Comparison of ENCODE assay signal across 12 cellular contexts in the genomic region with DNA sequence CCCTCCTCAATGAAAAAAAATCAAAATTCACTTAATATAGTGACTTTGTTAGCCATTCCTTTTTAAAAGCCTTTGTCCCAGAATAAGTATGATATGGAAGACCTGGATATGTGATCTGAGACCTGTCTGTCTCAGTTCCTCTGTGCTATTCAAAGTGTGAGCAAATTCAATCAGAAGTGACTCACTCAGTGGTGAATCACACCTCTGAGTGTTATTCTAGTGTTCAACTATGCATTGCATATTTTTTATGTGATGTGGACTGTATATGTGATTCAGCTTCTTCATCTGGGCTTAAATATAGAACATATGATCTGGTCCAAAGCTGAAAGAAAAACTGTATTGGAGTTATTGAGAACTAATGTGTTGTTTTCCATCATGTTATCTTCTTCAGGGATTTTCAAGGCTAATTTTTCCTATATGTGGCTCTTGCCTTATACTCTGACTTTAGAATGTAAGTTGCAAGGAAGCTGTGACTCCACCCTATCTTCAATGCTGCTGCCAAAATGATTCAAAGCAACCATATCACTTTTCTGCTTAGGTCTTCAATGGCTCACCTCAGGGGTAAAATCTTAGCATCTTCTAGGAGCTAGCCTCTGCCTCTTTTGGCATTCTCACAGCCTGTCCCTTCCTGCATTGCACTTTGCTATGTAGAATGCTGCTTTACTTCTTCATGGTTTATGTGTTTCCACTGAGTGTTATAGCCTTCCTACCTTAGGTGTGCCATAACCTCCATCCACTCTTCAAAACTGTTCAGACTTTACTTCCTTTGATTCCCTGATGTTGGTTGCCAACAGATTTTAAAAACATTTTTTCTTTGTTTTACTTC.
DNase-seq lines count a peak whose midpoint lies in the region; ATAC-seq, FAIRE-seq and TF ChIP-seq lines count a peak whose summit lies in the region.
"Had no signal": no experiment of that assay in that cellular context is flagged by ENCODE, and none has a peak within 500 bp of the region (broad histone marks: within the 10 kb centered on the region; RNA-seq: fewer than 3 reads in every experiment).

No MANE protein-coding gene starts in this region.

- no peak for ATAC-seq in activated CD8-positive, alpha-beta memory T cell treated with anti-CD3 and anti-CD28 coated beads, Interleukin-2, amount 10 ng/mL, durations not matched to agents 7 days and 5 days

- no peak for TF ChIP-seq CTCF in GM12865 (IDR thresholded peaks at IDR 0.05; ENCODE audit: insufficient read depth, low read depth, low read length, missing control alignments)
- TF ChIP-seq CTCF in bronchial epithelial cell (IDR thresholded peaks at IDR 0.05; ENCODE audit: insufficient read depth, low read length, severe bottlenecking): no peak
- TF ChIP-seq CTCF in osteocyte (IDR thresholded peaks at IDR 0.05): no peak
- TF ChIP-seq CTCF in esophagus muscularis mucosa (IDR thresholded peaks at IDR 0.05): no peak

- no peaks in the 10 kb centered on the region for H3K9me3 Mint-ChIP-seq in osteocyte (ENCODE audit: unreplicated experiment)
- H3K9me3 Mint-ChIP-seq in activated CD8-positive, alpha-beta memory T cell treated with anti-CD3 and anti-CD28 coated beads, Interleukin-2, amount 10 ng/mL, durations not matched to agents 7 days and 5 days (ENCODE audit: low read depth): no peaks in the 10 kb centered on the region

- H3K4me1 ChIP-seq in esophagus muscularis mucosa: peaks cover 0 to 22% (median 12%) of the 10 kb centered on the region in 4 donors

- no peak for TF ChIP-seq POLR2A in esophagus muscularis mucosa (IDR thresholded peaks at IDR 0.05; ENCODE audit: low read depth)

- intact Hi-C loops in esophagus muscularis mucosa (cut with DNase I): loop anchor here (5.0 kb wide), 1 partner anchor 712 kb away; no protein-coding TSS in a partner anchor

- DNase-seq in GM12865 (ENCODE audit: low read depth) (peak; percentile 21), HPDE6-E6E7 (ENCODE audit: extremely low spot score) (peak; percentile 55), bronchial epithelial cell (ENCODE audit: low read depth) (peak; percentile 98), osteocyte (ENCODE audit: extremely low spot score, unreplicated experiment) (no peak), esophagus muscularis mucosa (ENCODE audit: extremely low spot score) (no peak), SKM-1 treated with dmso at 0.1 percent for 144 hours (lab: John Stamatoyannopoulos, UW; ENCODE audit: unreplicated experiment) (no peak)
- no peak for DNase-seq in activated effector memory CD4-positive, alpha-beta T cell treated with Interleukin-2 at 50 U/mL for 16 hours
- no peak for DNase-seq in activated CD8-positive, alpha-beta memory T cell treated with anti-CD3 and anti-CD28 coated beads, Interleukin-2, amount 10 ng/mL, durations not matched to agents 7 days and 5 days
- DNase-seq: aorta, NCI-H1436 treated with DMSO at 0.1 percent for 48 hours, T1000, upper lobe of left lung had no signal

- no peak overlapping the region for H3K27ac ChIP-seq in esophagus muscularis mucosa (replicated peaks in 1 of 4)
- H3K27ac ChIP-seq: upper lobe of left lung had no signal

- no peaks in the 10 kb centered on the region for H3K36me3 Mint-ChIP-seq in osteocyte (ENCODE audit: unreplicated experiment)
- H3K36me3 Mint-ChIP-seq in activated CD8-positive, alpha-beta memory T cell treated with anti-CD3 and anti-CD28 coated beads, Interleukin-2, amount 10 ng/mL, durations not matched to agents 7 days and 5 days: no peaks in the 10 kb centered on the region

- H3K4me1 Mint-ChIP-seq in osteocyte (ENCODE audit: unreplicated experiment): peaks cover 29% of the 10 kb centered on the region
- no peaks in the 10 kb centered on the region for H3K4me1 Mint-ChIP-seq in activated CD8-positive, alpha-beta memory T cell treated with anti-CD3 and anti-CD28 coated beads, Interleukin-2, amount 10 ng/mL, durations not matched to agents 7 days and 5 days

- peak overlapping the region; percentile 62 for H3K27ac Mint-ChIP-seq in osteocyte (ENCODE audit: unreplicated experiment)
- H3K27ac Mint-ChIP-seq in activated CD8-positive, alpha-beta memory T cell treated with anti-CD3 and anti-CD28 coated beads, Interleukin-2, amount 10 ng/mL, durations not matched to agents 7 days and 5 days: no peak overlapping the region

- H3K36me3 ChIP-seq in bronchial epithelial cell (ENCODE audit: control insufficient read depth, insufficient read depth, low read length) (no peaks in the 10 kb centered on the region), esophagus muscularis mucosa (no peaks in the 10 kb centered on the region)
- H3K36me3 ChIP-seq: upper lobe of left lung had no signal

- H3K4me3 Mint-ChIP-seq in osteocyte (ENCODE audit: unreplicated experiment): no peak overlapping the region
- H3K4me3 Mint-ChIP-seq in activated CD8-positive, alpha-beta memory T cell treated with anti-CD3 and anti-CD28 coated beads, Interleukin-2, amount 10 ng/mL, durations not matched to agents 7 days and 5 days: no peak overlapping the region

- CTCF ChIA-PET in activated CD8-positive, alpha-beta memory T cell treated with anti-CD3 and anti-CD28 coated beads, Interleukin-2, amount 10 ng/mL, durations not matched to agents 7 days and 5 days (lab: Charles Lee): interaction anchor here (0.6 to 1.7 kb wide), 6 partner anchors 10 to 74 kb away, joined by 3 to 5 read pairs (median 3); no protein-coding TSS in a partner anchor

- no peak for FAIRE-seq in bronchial epithelial cell (lab: Jason Lieb, UNC)

- H3K27me3 Mint-ChIP-seq in osteocyte (ENCODE audit: unreplicated experiment): no peaks in the 10 kb centered on the region
- peaks cover 11% of the 10 kb centered on the region for H3K27me3 Mint-ChIP-seq in activated CD8-positive, alpha-beta memory T cell treated with anti-CD3 and anti-CD28 coated beads, Interleukin-2, amount 10 ng/mL, durations not matched to agents 7 days and 5 days

- no peak for TF ChIP-seq EP300 in esophagus muscularis mucosa (IDR thresholded peaks at IDR 0.05)

- no peak overlapping the region for H3K4me3 ChIP-seq in GM12865 (ENCODE audit: low read depth, low read length)
- no peak overlapping the region for H3K4me3 ChIP-seq in bronchial epithelial cell (ENCODE audit: low read depth, low read length)
- H3K4me3 ChIP-seq in esophagus muscularis mucosa: no peak overlapping the region
- H3K4me3 ChIP-seq: upper lobe of left lung had no signal

- no peaks in the 10 kb centered on the region for H3K9me3 ChIP-seq in esophagus muscularis mucosa
- H3K9me3 ChIP-seq: upper lobe of left lung had no signal

- no peaks in the 10 kb centered on the region for H3K27me3 ChIP-seq in bronchial epithelial cell (ENCODE audit: control insufficient read depth, insufficient read depth, low read length)
- no peaks in the 10 kb centered on the region for H3K27me3 ChIP-seq in esophagus muscularis mucosa
- H3K27me3 ChIP-seq: upper lobe of left lung had no signal

Comparison
In these comparisons a context has a peak if more than half of its experiments do, and no peak if none do; other contexts are left out.
1. DNase-seq: peak in GM12865 (single experiment), HPDE6-E6E7 (single experiment) and bronchial epithelial cell (single experiment); none in osteocyte (single experiment), activated effector memory CD4-positive, alpha-beta T cell treated with Interleukin-2 at 50 U/mL for 16 hours (single experiment), esophagus muscularis mucosa (single experiment), activated CD8-positive, alpha-beta memory T cell treated with anti-CD3 and anti-CD28 coated beads, Interleukin-2, amount 10 ng/mL, durations not matched to agents 7 days and 5 days (single experiment) and SKM-1 treated with dmso at 0.1 percent for 144 hours (single experiment).